17 cellular contexts compared by ENCODE assay signal in the genomic region with DNA sequence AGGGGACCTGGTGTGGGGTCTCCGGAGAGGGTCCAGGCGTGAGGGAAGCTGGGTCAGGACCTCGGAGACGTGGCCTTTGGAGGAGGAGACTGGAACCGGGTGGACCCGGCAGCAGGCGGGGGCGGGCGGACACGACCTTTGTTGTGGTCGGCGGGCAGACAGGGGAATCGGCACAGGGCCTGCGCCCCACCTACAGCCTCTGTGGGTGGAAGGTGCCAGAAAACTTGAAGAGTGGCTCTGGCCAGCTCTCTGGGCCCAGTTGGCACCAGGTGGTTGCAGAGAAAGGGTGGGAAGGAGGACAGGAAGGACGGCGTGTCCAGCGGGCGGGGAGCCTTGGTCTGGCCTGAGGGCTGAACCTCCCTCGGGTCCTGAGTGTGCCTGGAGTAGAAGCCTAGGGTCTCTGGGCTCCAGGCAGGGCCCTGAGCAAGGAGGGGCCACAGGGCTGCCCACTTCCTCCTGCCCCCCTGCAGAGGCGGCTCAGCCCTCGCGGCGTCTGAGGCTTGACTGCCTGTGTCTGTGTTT. TPM values are rescaled to one million over a fixed set of nuclear protein-coding genes. Genes with fewer than 3 reads are reported as not detected.
DNase-seq lines count a peak whose midpoint lies in the region; ATAC-seq, FAIRE-seq and TF ChIP-seq lines count a peak whose summit lies in the region.
"Had no signal": no experiment of that assay in that cellular context is flagged by ENCODE, and none has a peak within 500 bp of the region (broad histone marks: within the 10 kb centered on the region; RNA-seq: fewer than 3 reads in every experiment).

No MANE protein-coding gene starts in this region.

- H2BK120ac ChIP-seq in mesenchymal stem cell (ENCODE audit: low read depth, low read length) = no peak overlapping the region

- WGBS in K562 (ENCODE audit: insufficient coverage, low coverage, missing lambda C conversion rate) = 10% methylated on average over 18 of the region's 23 CpGs
- 83% methylated on average over 22 of the region's 23 CpGs for WGBS in mesenchymal stem cell
- 18 to 42% (median 24%) methylated on average over 20 to 23 of the region's 23 CpGs for WGBS in small intestine, 3 donors

- TF ChIP-seq POLR2A in K562 (conservative IDR thresholded peaks at IDR 0.05) = no peak

- POLR2A ChIA-PET in K562 (lab: Yijun Ruan, JAX) = no interaction called here
- POLR2A ChIA-PET in activated CD4-positive, alpha-beta memory T cell treated with anti-CD3 and anti-CD28 coated beads, Interleukin-2, amount 10 ng/mL, durations not matched to agents 7 days and 5 days (lab: Charles Lee) = no interaction called here

- DNase-seq in HT-29 (ENCODE audit: low spot score) (peak; percentile 84), K562 (ENCODE audit: extremely low read depth in 1 of 4, low spot score in 3 of 4) (peak in 1 of 4 experiments; percentile 48), mesenchymal stem cell (no peak), small intestine (no peak), NCI-H82 treated with DMSO at 0.1 percent for 48 hours (lab: John Stamatoyannopoulos, UW; ENCODE audit: unreplicated experiment) (no peak), NCI-H69 (lab: John Stamatoyannopoulos, UW) (no peak)
- DNase-seq in activated CD4-positive, alpha-beta memory T cell treated with anti-CD3 and anti-CD28 coated beads, Interleukin-2, amount 10 ng/mL, durations not matched to agents 7 days and 5 days = no peak
- DNase-seq: activated CD4-positive, alpha-beta T cell treated with anti-CD3 and anti-CD28 coated beads, Interleukin-2, amount 50 U/mL, for 1 hour; aorta; cortex of kidney; HCEC 1CT; NCI-H1694; occipital lobe had no signal

- H3K18ac ChIP-seq in mesenchymal stem cell (ENCODE audit: low read depth in 1 of 2, low read length in 2 of 2) = no peak overlapping the region

- peak overlapping the region; percentile 87 for H2BK5ac ChIP-seq in mesenchymal stem cell (ENCODE audit: low read depth, low read length, poor library complexity, severe bottlenecking)

- H3K4me3 Mint-ChIP-seq in activated CD4-positive, alpha-beta memory T cell treated with anti-CD3 and anti-CD28 coated beads, Interleukin-2, amount 10 ng/mL, durations not matched to agents 7 days and 5 days = no peak overlapping the region
- H3K4me3 Mint-ChIP-seq: activated T-helper 1 cell treated with anti-CD3 and anti-CD28 coated beads, Interleukin-12 subunit alpha, Interleukin-12 subunit beta, Interleukin-2, Interleukin-4 antibody, amounts not matched to agents 30 ng/mL and 10 ng/mL and 1 ng/mL, durations not matched to agents 14 hours and 24 hours and 36 hours had no signal

- peaks cover 1% of the 10 kb centered on the region for H3K27me3 Mint-ChIP-seq in activated CD4-positive, alpha-beta memory T cell treated with anti-CD3 and anti-CD28 coated beads, Interleukin-2, amount 10 ng/mL, durations not matched to agents 7 days and 5 days

- H3K4me3 ChIP-seq in K562 (no peak overlapping the region), mesenchymal stem cell (ENCODE audit: insufficient read depth in 1 of 2, low read depth in 1 of 2, low read length in 2 of 2) (peak overlapping the region in 1 of 2 experiments; percentile 60), small intestine (ENCODE audit: low read depth in 1 of 2, low read length in 2 of 2) (peak overlapping the region; percentile 27 to 75)

- H3K27ac ChIP-seq in K562 (ENCODE audit: extremely low read depth, low read depth, low read length) = no peak overlapping the region
- H3K27ac ChIP-seq in mesenchymal stem cell (ENCODE audit: low read length, poor library complexity, severe bottlenecking) = peak overlapping the region; percentile 98
- H3K27ac ChIP-seq in small intestine (ENCODE audit: low read depth in 1 of 2, low read length in 1 of 2) = peak overlapping the region; percentile 96 to 97
- H3K27ac ChIP-seq: KMS-11, RWPE1 had no signal

- H2AK5ac ChIP-seq in mesenchymal stem cell (ENCODE audit: low read length, severe bottlenecking) = peak overlapping the region; percentile 98

- no peak overlapping the region for H2BK15ac ChIP-seq in mesenchymal stem cell (ENCODE audit: low read depth, poor library complexity, severe bottlenecking)

- H3K36me3 ChIP-seq in K562 (ENCODE audit: control insufficient read depth, insufficient read depth, low read length) (no peaks in the 10 kb centered on the region), mesenchymal stem cell (ENCODE audit: control insufficient read depth in 1 of 2, insufficient read depth in 2 of 2, low read depth in 1 of 2, low read length in 2 of 2) (peaks cover 0 to 43% of the 10 kb centered on the region in 2 experiments), small intestine (ENCODE audit: control insufficient read depth in 2 of 2, insufficient read depth in 2 of 2, low read length in 2 of 2) (no peaks in the 10 kb centered on the region)

- in situ Hi-C loops in K562 (cut with MboI) = no loop called here

- H4K91ac ChIP-seq in mesenchymal stem cell (ENCODE audit: low read length) = no peak overlapping the region

- no peak for TF ChIP-seq CTCF in K562 (IDR thresholded peaks at IDR 0.05 in 2 of 3, conservative IDR thresholded peaks at IDR 0.05 in 1 of 3; ENCODE audit: insufficient read depth in 2 of 3, low read depth in 1 of 3, low read length in 3 of 3)

- H3K79me1 ChIP-seq in mesenchymal stem cell (replicated peaks; ENCODE audit: low read length, poor library complexity, severe bottlenecking) = peaks cover 13% of the 10 kb centered on the region

- no TSS peak for BruUV-seq in K562 (replicated peaks; lab: Mats Ljungman, UMichigan)

- H2AFZ ChIP-seq in K562 (ENCODE audit: low read depth, low read length) (no peak overlapping the region), mesenchymal stem cell (ENCODE audit: low read depth, low read length) (no peak overlapping the region)

- no peak overlapping the region for H4K8ac ChIP-seq in mesenchymal stem cell (ENCODE audit: low read length)

- H3K27me3 ChIP-seq in K562 (ENCODE audit: control insufficient read depth in 2 of 2, insufficient read depth in 2 of 2, low read length in 2 of 2) (peaks cover 72 to 86% of the 10 kb centered on the region in 2 experiments), mesenchymal stem cell (ENCODE audit: control insufficient read depth in 1 of 2, insufficient read depth in 1 of 2, low read length in 2 of 2) (peaks cover 0 to 83% of the 10 kb centered on the region in 2 experiments), small intestine (ENCODE audit: control insufficient read depth in 2 of 2, insufficient read depth in 2 of 2, low read length in 2 of 2) (no peaks in the 10 kb centered on the region)

- no peaks in the 10 kb centered on the region for H3K9me3 Mint-ChIP-seq in activated CD4-positive, alpha-beta memory T cell treated with anti-CD3 and anti-CD28 coated beads, Interleukin-2, amount 10 ng/mL, durations not matched to agents 7 days and 5 days
- H3K9me3 Mint-ChIP-seq: activated T-helper 1 cell treated with anti-CD3 and anti-CD28 coated beads, Interleukin-12 subunit alpha, Interleukin-12 subunit beta, Interleukin-2, Interleukin-4 antibody, amounts not matched to agents 30 ng/mL and 10 ng/mL and 1 ng/mL, durations not matched to agents 14 hours and 24 hours and 36 hours had no signal

- H3K27ac Mint-ChIP-seq in activated CD4-positive, alpha-beta memory T cell treated with anti-CD3 and anti-CD28 coated beads, Interleukin-2, amount 10 ng/mL, durations not matched to agents 7 days and 5 days = no peak overlapping the region
- H3K27ac Mint-ChIP-seq: activated T-helper 1 cell treated with anti-CD3 and anti-CD28 coated beads, Interleukin-12 subunit alpha, Interleukin-12 subunit beta, Interleukin-2, Interleukin-4 antibody, amounts not matched to agents 30 ng/mL and 10 ng/mL and 1 ng/mL, durations not matched to agents 14 hours and 24 hours and 36 hours had no signal

- no peaks in the 10 kb centered on the region for H3K9me1 ChIP-seq in K562 (ENCODE audit: control insufficient read depth, insufficient read depth, low read length)

- no peaks in the 10 kb centered on the region for H3K79me2 ChIP-seq in K562 (ENCODE audit: control insufficient read depth, insufficient read depth, low read length)

- no peak for TF ChIP-seq EP300 in K562 (IDR thresholded peaks at IDR 0.05; ENCODE audit: low read length)

- ATAC-seq in K562 = no peak

- H2BK12ac ChIP-seq in mesenchymal stem cell (ENCODE audit: low read length in 2 of 2) = no peak overlapping the region

- H3K36me3 Mint-ChIP-seq in activated CD4-positive, alpha-beta memory T cell treated with anti-CD3 and anti-CD28 coated beads, Interleukin-2, amount 10 ng/mL, durations not matched to agents 7 days and 5 days (ENCODE audit: low read depth) = no peaks in the 10 kb centered on the region

- intact Hi-C loops in K562 (cut with micrococcal nuclease) = no loop called here

- CTCF ChIA-PET in K562 (lab: Yijun Ruan, JAX; ENCODE audit: low intra/inter-chr PET ratio) = no interaction called here
- CTCF ChIA-PET in activated CD4-positive, alpha-beta memory T cell treated with anti-CD3 and anti-CD28 coated beads, Interleukin-2, amount 10 ng/mL, durations not matched to agents 7 days and 5 days (lab: Charles Lee) = no interaction called here

- no peaks in the 10 kb centered on the region for H3K9me3 ChIP-seq in K562 (replicated peaks; ENCODE audit: control insufficient read depth, insufficient read depth, low read depth, low read length)
- no peaks in the 10 kb centered on the region for H3K9me3 ChIP-seq in mesenchymal stem cell (ENCODE audit: control insufficient read depth, low read length)
- no peaks in the 10 kb centered on the region for H3K9me3 ChIP-seq in small intestine (ENCODE audit: control insufficient read depth, low read depth)

- FAIRE-seq in K562 (lab: Jason Lieb, UNC) (no peak), small intestine (lab: Jason Lieb, UNC) (no peak)

- H3K23ac ChIP-seq in mesenchymal stem cell (ENCODE audit: low read length in 2 of 2) = no peak overlapping the region

- H3K4me2 ChIP-seq in K562 (ENCODE audit: insufficient read depth, low read length) (no peak overlapping the region), mesenchymal stem cell (ENCODE audit: low read length, poor library complexity, severe bottlenecking) (peak overlapping the region; percentile 87)
- H3K4me2 ChIP-seq: KMS-11 had no signal

- TF ChIP-seq RAD21 in K562 (CRISPR knock-in tag; conservative IDR thresholded peaks at IDR 0.05 in 1 of 2, IDR thresholded peaks at IDR 0.05 in 1 of 2) = no peak

- H3K4me1 ChIP-seq in K562 (replicated peaks in 1 of 2; ENCODE audit: control insufficient read depth in 2 of 2, insufficient read depth in 2 of 2, low read length in 2 of 2) = peaks cover 0 to 93% of the 10 kb centered on the region in 2 experiments; a peak in 2 of 5 replicates
- H3K4me1 ChIP-seq in mesenchymal stem cell (ENCODE audit: control insufficient read depth, insufficient read depth, low read depth, low read length) = peaks cover 84% of the 10 kb centered on the region
- peaks cover 0 to 2% of the 10 kb centered on the region in 2 donors for H3K4me1 ChIP-seq in small intestine (ENCODE audit: control insufficient read depth in 2 of 2, insufficient read depth in 1 of 2, low read depth in 1 of 2, low read length in 1 of 2)

- no peak overlapping the region for H3K14ac ChIP-seq in mesenchymal stem cell (ENCODE audit: low read length in 2 of 2)

- no peak overlapping the region; a peak in 2 of 4 replicates for H3K9ac ChIP-seq in K562 (ENCODE audit: insufficient read depth in 1 of 2, low read depth in 2 of 2, low read length in 2 of 2)
- H3K9ac ChIP-seq in mesenchymal stem cell (ENCODE audit: low read length) = no peak overlapping the region
- H3K9ac ChIP-seq: KMS-11 had no signal

- H3K4me1 Mint-ChIP-seq in activated CD4-positive, alpha-beta memory T cell treated with anti-CD3 and anti-CD28 coated beads, Interleukin-2, amount 10 ng/mL, durations not matched to agents 7 days and 5 days = peaks cover 5% of the 10 kb centered on the region

- H4K20me1 ChIP-seq in K562 (replicated peaks; ENCODE audit: control insufficient read depth, insufficient read depth, low read length) = peaks cover 6% of the 10 kb centered on the region; the same call in 1 of the 2 replicates

- no peak overlapping the region for H3K4ac ChIP-seq in mesenchymal stem cell (ENCODE audit: low read depth in 1 of 2, low read length in 2 of 2)

RNA-seq across cellular contexts. Expression of a gene that starts 7.7 kb away (rescaled TPM):
- 5.8 and 6.6 TPM in 2 replicates for total RNA-seq in HT-29 (2014; rRNA removed; shearing (Covaris generic))
- 0.21 TPM in 1 of 2 replicates, not detected in the other for total RNA-seq in K562 (2011; cell fraction: chromatin; rRNA removed; ENCODE audit: low replicate concordance)
- total RNA-seq in K562 (2011; cell fraction: nucleolus; rRNA removed) = 0.17 TPM in 1 of 2 replicates, not detected in the other
- total RNA-seq in K562 (2011; cell fraction: nucleoplasm; rRNA removed) = not detected in 2 replicates
- total RNA-seq in K562 (2014; rRNA removed) (not detected in 2 replicates), K562 (2014; rRNA removed; fragmentation: Illumina TruSeq; extraction: Trizol) (not detected in 2 replicates), K562 (2015; rRNA removed; fragmentation: Illumina TruSeq; extraction: Trizol) (not detected in 2 replicates), K562 (2021) (not detected in 2 replicates)
- polyA plus RNA-seq in K562 (2011; rRNA removed) (not detected in 2 replicates), K562 (2014; fragmentation: Illumina TruSeq; extraction: Trizol) (not detected in 2 replicates), K562 (2014; fragmentation: Nextera tagmentation; extraction: Ambion mirVana) (not detected), K562 (2014; rRNA removed) (not detected in 2 replicates), small intestine (under 1 TPM in 1 of 3 donors, not detected in 2; 0.36 TPM)
- 0.06 TPM in 1 of 2 replicates, not detected in the other for polyA plus RNA-seq in K562 (2011; cell fraction: cytosol; rRNA removed)
- polyA plus RNA-seq in K562 (2011; cell fraction: nucleus; rRNA removed) = 0.07 and 0.38 TPM in 2 replicates
- polyA plus RNA-seq in K562 (2012) = 0.10 TPM in 1 of 2 replicates, not detected in the other
- polyA minus RNA-seq in K562 (2011; rRNA and poly(A)+ RNA removed) = not detected in 2 replicates
- polyA minus RNA-seq in K562 (2011; cell fraction: cytosol; rRNA and poly(A)+ RNA removed) = not detected in 2 replicates
- 0.13 TPM in 1 of 2 replicates, not detected in the other for polyA minus RNA-seq in K562 (2011; cell fraction: nucleus; rRNA and poly(A)+ RNA removed)
- not detected for polyA plus RNA-seq in mesenchymal stem cell (2013, experiment 1 of 2)
- polyA plus RNA-seq in mesenchymal stem cell (2013, experiment 2 of 2) = not detected
- total RNA-seq in activated CD4-positive, alpha-beta memory T cell treated with anti-CD3 and anti-CD28 coated beads, Interleukin-2, amount 10 ng/mL, durations not matched to agents 7 days and 5 days = not detected
- total RNA-seq: lung microvascular endothelial cell, occipital lobe had no signal
- polyA plus RNA-seq: aorta had no signal

RNA-seq across cellular contexts. Expression of a gene that starts 40.4 kb away (rescaled TPM):
- 0.42 TPM in 1 of 2 replicates, not detected in the other for total RNA-seq in HT-29 (2014; rRNA removed; shearing (Covaris generic))
- total RNA-seq in K562 (2011; cell fraction: chromatin; rRNA removed; ENCODE audit: low replicate concordance) = not detected in 2 replicates
- 0.50 TPM in 1 of 2 replicates, not detected in the other for total RNA-seq in K562 (2011; cell fraction: nucleolus; rRNA removed)
- total RNA-seq in K562 (2011; cell fraction: nucleoplasm; rRNA removed) = not detected in 2 replicates
- not detected in 2 replicates for total RNA-seq in K562 (2014; rRNA removed)
- total RNA-seq in K562 (2014; rRNA removed; fragmentation: Illumina TruSeq; extraction: Trizol) = not detected in 2 replicates
- total RNA-seq in K562 (2015; rRNA removed; fragmentation: Illumina TruSeq; extraction: Trizol) = not detected in 2 replicates
- total RNA-seq in K562 (2021) = 0.27 TPM in 1 of 2 replicates, not detected in the other
- not detected in 2 replicates for polyA plus RNA-seq in K562 (2011; rRNA removed)
- polyA plus RNA-seq in K562 (2011; cell fraction: cytosol; rRNA removed) = not detected in 2 replicates
- polyA plus RNA-seq in K562 (2011; cell fraction: nucleus; rRNA removed) = 0.25 and 0.26 TPM in 2 replicates
- 0.19 TPM in 1 of 2 replicates, not detected in the other for polyA plus RNA-seq in K562 (2012)
- not detected in 2 replicates for polyA plus RNA-seq in K562 (2014; fragmentation: Illumina TruSeq; extraction: Trizol)
- polyA plus RNA-seq in K562 (2014; fragmentation: Nextera tagmentation; extraction: Ambion mirVana) = not detected
- 0.24 TPM in 1 of 2 replicates, not detected in the other for polyA plus RNA-seq in K562 (2014; rRNA removed)
- not detected in 2 replicates for polyA minus RNA-seq in K562 (2011; rRNA and poly(A)+ RNA removed)
- polyA minus RNA-seq in K562 (2011; cell fraction: cytosol; rRNA and poly(A)+ RNA removed) = not detected in 2 replicates
- polyA minus RNA-seq in K562 (2011; cell fraction: nucleus; rRNA and poly(A)+ RNA removed) = not detected in 2 replicates
- not detected for polyA plus RNA-seq in mesenchymal stem cell (2013, experiment 1 of 2)
- not detected for polyA plus RNA-seq in mesenchymal stem cell (2013, experiment 2 of 2)
- polyA plus RNA-seq in small intestine = 1 to 10 TPM in 2 of 3 donors, not detected in 1; 1.8 to 5.9 TPM
- 100 to 1,000 TPM; 115 to 116 TPM for total RNA-seq in activated CD4-positive, alpha-beta memory T cell treated with anti-CD3 and anti-CD28 coated beads, Interleukin-2, amount 10 ng/mL, durations not matched to agents 7 days and 5 days
- total RNA-seq: occipital lobe had no signal

RNA-seq across cellular contexts. Expression of a gene that starts 48.0 kb away (rescaled TPM):
- not detected in 2 replicates for total RNA-seq in HT-29 (2014; rRNA removed; shearing (Covaris generic))
- total RNA-seq in K562 (2011; cell fraction: chromatin; rRNA removed; ENCODE audit: low replicate concordance) = 0.44 TPM in 1 of 2 replicates, not detected in the other
- 0.66 and 1.7 TPM in 2 replicates for total RNA-seq in K562 (2011; cell fraction: nucleolus; rRNA removed)
- total RNA-seq in K562 (2011; cell fraction: nucleoplasm; rRNA removed) = not detected in 2 replicates
- total RNA-seq in K562 (2014; rRNA removed) (0.23 TPM in 1 of 2 replicates, not detected in the other), K562 (2014; rRNA removed; fragmentation: Illumina TruSeq; extraction: Trizol) (not detected in 2 replicates), K562 (2015; rRNA removed; fragmentation: Illumina TruSeq; extraction: Trizol) (0.07 TPM in 1 of 2 replicates, not detected in the other), K562 (2021) (0.44 and 0.47 TPM in 2 replicates)
- polyA plus RNA-seq in K562 (2011; rRNA removed) (0.08 TPM in 1 of 2 replicates, not detected in the other), K562 (2014; fragmentation: Illumina TruSeq; extraction: Trizol) (not detected in 2 replicates), K562 (2014; fragmentation: Nextera tagmentation; extraction: Ambion mirVana) (not detected), K562 (2014; rRNA removed) (0.16 TPM in 1 of 2 replicates, not detected in the other), small intestine (1 to 10 TPM in 2 of 3 donors, not detected in 1; 3.1 to 3.5 TPM)
- polyA plus RNA-seq in K562 (2011; cell fraction: cytosol; rRNA removed) = 0.19 and 0.39 TPM in 2 replicates
- 0.74 and 1.3 TPM in 2 replicates for polyA plus RNA-seq in K562 (2011; cell fraction: nucleus; rRNA removed)
- polyA plus RNA-seq in K562 (2012) = 0.65 TPM in 1 of 2 replicates, not detected in the other
- polyA minus RNA-seq in K562 (2011; rRNA and poly(A)+ RNA removed) = not detected in 2 replicates
- polyA minus RNA-seq in K562 (2011; cell fraction: cytosol; rRNA and poly(A)+ RNA removed) = not detected in 2 replicates
- polyA minus RNA-seq in K562 (2011; cell fraction: nucleus; rRNA and poly(A)+ RNA removed) = 0.22 and 0.27 TPM in 2 replicates
- polyA plus RNA-seq in mesenchymal stem cell (2013, experiment 1 of 2) = 0.04 TPM
- 0.05 TPM for polyA plus RNA-seq in mesenchymal stem cell (2013, experiment 2 of 2)
- 100 to 1,000 TPM; 237 to 243 TPM for total RNA-seq in activated CD4-positive, alpha-beta memory T cell treated with anti-CD3 and anti-CD28 coated beads, Interleukin-2, amount 10 ng/mL, durations not matched to agents 7 days and 5 days
- total RNA-seq: occipital lobe had no signal

RNA-seq across cellular contexts. Expression of a gene that starts 50.1 kb away (rescaled TPM):
- total RNA-seq in HT-29 (2014; rRNA removed; shearing (Covaris generic)) = 61.4 and 67.6 TPM in 2 replicates
- 35.9 and 114 TPM in 2 replicates for total RNA-seq in K562 (2011; cell fraction: chromatin; rRNA removed; ENCODE audit: low replicate concordance)
- 121 and 123 TPM in 2 replicates for total RNA-seq in K562 (2011; cell fraction: nucleolus; rRNA removed)
- total RNA-seq in K562 (2011; cell fraction: nucleoplasm; rRNA removed) = 60.4 and 67.1 TPM in 2 replicates
- total RNA-seq in K562 (2014; rRNA removed) = 34.0 and 50.2 TPM in 2 replicates
- total RNA-seq in K562 (2014; rRNA removed; fragmentation: Illumina TruSeq; extraction: Trizol) = 1.0 and 1.4 TPM in 2 replicates
- 10.6 and 12.2 TPM in 2 replicates for total RNA-seq in K562 (2015; rRNA removed; fragmentation: Illumina TruSeq; extraction: Trizol)
- total RNA-seq in K562 (2021) = 42.3 and 46.4 TPM in 2 replicates
- polyA plus RNA-seq in K562 (2011; rRNA removed) = 13.2 and 23.8 TPM in 2 replicates
- 21.2 and 54.5 TPM in 2 replicates for polyA plus RNA-seq in K562 (2011; cell fraction: cytosol; rRNA removed)
- 125 and 192 TPM in 2 replicates for polyA plus RNA-seq in K562 (2011; cell fraction: nucleus; rRNA removed)
- 23.9 and 32.3 TPM in 2 replicates for polyA plus RNA-seq in K562 (2012)
- polyA plus RNA-seq in K562 (2014; fragmentation: Illumina TruSeq; extraction: Trizol) = 6.3 and 17.8 TPM in 2 replicates
- polyA plus RNA-seq in K562 (2014; fragmentation: Nextera tagmentation; extraction: Ambion mirVana) = under 1 TPM; 0.28 to 0.60 TPM
- 52.8 and 54.9 TPM in 2 replicates for polyA plus RNA-seq in K562 (2014; rRNA removed)
- polyA minus RNA-seq in K562 (2011; rRNA and poly(A)+ RNA removed) = 3.2 and 3.9 TPM in 2 replicates
- polyA minus RNA-seq in K562 (2011; cell fraction: cytosol; rRNA and poly(A)+ RNA removed) = 12.4 and 13.6 TPM in 2 replicates
- polyA minus RNA-seq in K562 (2011; cell fraction: nucleus; rRNA and poly(A)+ RNA removed) = 34.3 and 38.5 TPM in 2 replicates
- polyA plus RNA-seq in mesenchymal stem cell (2013, experiment 1 of 2) = 7.6 TPM
- polyA plus RNA-seq in mesenchymal stem cell (2013, experiment 2 of 2) = 7.7 TPM
- 10 to 100 TPM; 12.4 to 19.0 (median 12.7) TPM for polyA plus RNA-seq in small intestine
- 10 to 100 TPM; 18.6 to 19.9 TPM for total RNA-seq in activated CD4-positive, alpha-beta memory T cell treated with anti-CD3 and anti-CD28 coated beads, Interleukin-2, amount 10 ng/mL, durations not matched to agents 7 days and 5 days

Comparison
In these comparisons a context has a peak if more than half of its experiments do, and no peak if none do; other contexts are left out.
1. RNA of a gene that starts 40.4 kb away (total RNA-seq): 115 to 116 TPM in activated CD4-positive, alpha-beta memory T cell treated with anti-CD3 and anti-CD28 coated beads, Interleukin-2, amount 10 ng/mL, durations not matched to agents 7 days and 5 days; 0.42 TPM in HT-29 and 0.27 to 0.50 TPM in K562; every median in the first group is over 10 times any median in the second.
2. RNA of a gene that starts 48.0 kb away (total RNA-seq): 237 to 243 TPM in activated CD4-positive, alpha-beta memory T cell treated with anti-CD3 and anti-CD28 coated beads, Interleukin-2, amount 10 ng/mL, durations not matched to agents 7 days and 5 days; 0.07 to 1.7 TPM in K562 and not detected in HT-29; every median in the first group is over 10 times any median in the second.